In the genomic region with DNA sequence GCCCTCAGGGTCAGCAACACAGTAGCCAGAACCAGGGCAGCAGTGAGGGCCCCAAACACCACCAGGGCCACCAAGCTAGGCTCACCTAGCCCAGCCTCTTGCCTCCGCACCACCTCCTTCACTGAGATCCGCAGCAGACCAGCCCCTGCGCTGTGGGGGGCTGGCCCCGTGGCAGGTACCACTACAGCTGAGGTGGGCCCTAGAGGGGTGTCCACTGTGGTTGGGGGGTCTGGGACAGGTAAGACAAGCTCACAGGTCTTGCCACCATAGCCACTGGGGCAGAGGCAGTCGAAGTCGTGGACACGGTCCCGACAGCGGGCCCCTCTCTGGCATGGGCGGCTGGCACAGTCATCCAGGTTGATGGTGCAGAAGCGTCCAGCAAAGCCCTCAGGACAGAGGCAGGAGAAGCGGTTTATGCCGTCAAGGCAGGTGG, we compare ENCODE assay signal across 21 cellular contexts. TPM values are rescaled to one million over a fixed set of nuclear protein-coding genes. Genes with fewer than 3 reads are reported as not detected.
DNase-seq lines count a peak whose midpoint lies in the region; ATAC-seq and TF ChIP-seq lines count a peak whose summit lies in the region.
"Had no signal": no experiment of that assay in that cellular context is flagged by ENCODE, and none has a peak within 500 bp of the region (broad histone marks: within the 10 kb centered on the region; RNA-seq: fewer than 3 reads in every experiment).

No MANE protein-coding gene starts in this region.

- H3K27ac Mint-ChIP-seq in MCF 10A (ENCODE audit: low read depth, unreplicated experiment) (no peak overlapping the region), T-helper 17 cell (peak overlapping the region; percentile 8), mesothelial cell of epicardium (no peak overlapping the region)
- H3K27ac Mint-ChIP-seq: CD4-positive, alpha-beta T cell; HFFc6 had no signal

- in situ Hi-C loops in ACHN (cut with HindIII; ENCODE audit: low pct_ligation_motif_present, low pct_unique_long_range_greater_than_20kb, low sequenced_read_pairs) = no loop called here

- H3K4me1 Mint-ChIP-seq in MCF 10A (ENCODE audit: insufficient read depth, unreplicated experiment) = peaks cover 10% of the 10 kb centered on the region
- H3K4me1 Mint-ChIP-seq in T-helper 17 cell = peaks cover 14% of the 10 kb centered on the region
- peaks cover 7% of the 10 kb centered on the region for H3K4me1 Mint-ChIP-seq in mesothelial cell of epicardium

- H3K27me3 ChIP-seq in breast epithelium (no peaks in the 10 kb centered on the region), H7 (ENCODE audit: control insufficient read depth, insufficient read depth, low read length) (peaks cover 9% of the 10 kb centered on the region)

- H3K4me3 Mint-ChIP-seq in MCF 10A (ENCODE audit: unreplicated experiment) = no peak overlapping the region
- H3K4me3 Mint-ChIP-seq in T-helper 17 cell = no peak overlapping the region
- no peak overlapping the region for H3K4me3 Mint-ChIP-seq in mesothelial cell of epicardium
- H3K4me3 Mint-ChIP-seq: CD14-positive monocyte; CD4-positive, alpha-beta T cell; HFFc6 had no signal

- BruUV-seq in MCF 10A (replicated peaks; lab: Mats Ljungman, UMichigan) = TSS peak; percentile 19

- H3K27me3 Mint-ChIP-seq in MCF 10A (ENCODE audit: insufficient read depth, unreplicated experiment) (no peaks in the 10 kb centered on the region), T-helper 17 cell (peaks cover 1% of the 10 kb centered on the region), mesothelial cell of epicardium (ENCODE audit: low read depth) (peaks cover 14% of the 10 kb centered on the region)
- H3K27me3 Mint-ChIP-seq: CD4-positive, alpha-beta T cell; CD8-positive, alpha-beta memory T cell had no signal

- CTCF ChIA-PET in MCF 10A (lab: Yijun Ruan, JAX) = interaction anchor here (1.3 kb wide), 1 partner anchor 10 kb away, joined by 4 read pairs; no protein-coding TSS in a partner anchor

- DNase-seq in MCF 10A (ENCODE audit: unreplicated experiment) = no peak
- DNase-seq in breast epithelium (ENCODE audit: low spot score in 2 of 2) = no peak
- DNase-seq in H7 = peak; percentile 24
- no peak for DNase-seq in T-helper 17 cell
- DNase-seq in ACHN = no peak
- no peak for DNase-seq in mesothelial cell of epicardium (ENCODE audit: low spot score in 2 of 2, unreplicated experiment in 2 of 2)
- DNase-seq: AML-193; BE2C; CD4-positive, alpha-beta T cell; CD8-positive, alpha-beta memory T cell; DMS 273 treated with DMSO at 0.1 percent for 48 hours; DMS79; EL; GDM1; GM23248; HFFc6 had no signal

- POLR2A ChIA-PET in MCF 10A (lab: Yijun Ruan, JAX) = interaction anchor here (0.7 to 1.7 kb wide), 3 partner anchors 14 to 54 kb away, joined by 3 to 7 read pairs (median 3); no protein-coding TSS in a partner anchor

- no peak for TF ChIP-seq POLR2A in breast epithelium (IDR thresholded peaks at IDR 0.05)

- H3K4me3 ChIP-seq in breast epithelium (no peak overlapping the region), H7 (ENCODE audit: insufficient read depth, low read depth, low read length) (no peak overlapping the region)
- H3K4me3 ChIP-seq: BLaER1 treated with 17β-estradiol and CSF1 and Interleukin-3, amounts not matched to agents 10 nM and 100 nM; GM12878; GM23248; HAP-1 had no signal

- TF ChIP-seq CTCF in MCF 10A (IDR thresholded peaks at IDR 0.05; ENCODE audit: unreplicated experiment) = no peak
- no peak for TF ChIP-seq CTCF in breast epithelium (IDR thresholded peaks at IDR 0.05)
- TF ChIP-seq CTCF in mesothelial cell of epicardium (IDR thresholded peaks at IDR 0.05; ENCODE audit: unreplicated experiment) = no peak

- H3K27ac ChIP-seq in breast epithelium = no peak overlapping the region
- H3K27ac ChIP-seq: 22Rv1; BLaER1 treated with 17β-estradiol and CSF1 and Interleukin-3, amounts not matched to agents 10 nM and 100 nM; GM23248 had no signal

- no peaks in the 10 kb centered on the region for H3K4me1 ChIP-seq in breast epithelium
- H3K4me1 ChIP-seq: BE2C, HAP-1 had no signal

- H3K9me3 Mint-ChIP-seq in MCF 10A (ENCODE audit: unreplicated experiment) (no peaks in the 10 kb centered on the region), mesothelial cell of epicardium (no peaks in the 10 kb centered on the region)
- H3K9me3 Mint-ChIP-seq: CD4-positive, alpha-beta T cell; CD8-positive, alpha-beta memory T cell; HFFc6 had no signal

- H3K36me3 ChIP-seq in breast epithelium (no peaks in the 10 kb centered on the region), H7 (replicated peaks; ENCODE audit: control insufficient read depth, insufficient read depth, low read length) (peaks cover 11% of the 10 kb centered on the region)
- H3K36me3 ChIP-seq: BE2C had no signal

- H3K9me3 ChIP-seq in breast epithelium = no peaks in the 10 kb centered on the region
- no peaks in the 10 kb centered on the region for H3K9me3 ChIP-seq in T-helper 17 cell (ENCODE audit: control insufficient read depth, low read length, poor library complexity, severe bottlenecking)
- H3K9me3 ChIP-seq: BE2C; BLaER1 treated with 17β-estradiol and CSF1 and Interleukin-3, amounts not matched to agents 10 nM and 100 nM; HAP-1 had no signal

- no peak for ATAC-seq in T-helper 17 cell
- ATAC-seq: GM12878 had no signal

- peaks cover 50% of the 10 kb centered on the region for H3K36me3 Mint-ChIP-seq in MCF 10A (ENCODE audit: insufficient read depth, unreplicated experiment)
- peaks cover 7% of the 10 kb centered on the region for H3K36me3 Mint-ChIP-seq in T-helper 17 cell (ENCODE audit: low read depth)
- peaks cover 12% of the 10 kb centered on the region for H3K36me3 Mint-ChIP-seq in mesothelial cell of epicardium

- intact Hi-C loops in MCF 10A (cut with micrococcal nuclease) = no loop called here
- intact Hi-C loops in breast epithelium (cut with DNase I; ENCODE audit: low total_unique reads) = loop anchor here (10.0 kb wide), 1 partner anchor 54 kb away; no protein-coding TSS in a partner anchor

RNA-seq across cellular contexts. Expression of a gene that starts 4.6 kb away (rescaled TPM):
- 13.6 and 30.2 TPM in 2 replicates for total RNA-seq in MCF 10A (2022)
- total RNA-seq in breast epithelium = 1 to 10 TPM in 2 of 3 donors, not detected in 1; 3.6 to 8.9 TPM
- 0.33 and 0.42 TPM in 2 replicates for total RNA-seq in H7 (2014; rRNA removed; shearing (Covaris generic))
- under 1 TPM; 0.25 to 0.89 TPM for total RNA-seq in T-helper 17 cell
- total RNA-seq in mesothelial cell of epicardium = 3.5 to 4.7 TPM (median 4.1 TPM) in 3 replicates

RNA-seq across cellular contexts. Expression of a gene that starts 23.4 kb away (rescaled TPM):
- total RNA-seq in MCF 10A (2022) (25.6 and 25.9 TPM in 2 replicates), breast epithelium (10 to 100 TPM in 2 of 3 donors, 1 to 10 TPM in 1; 9.0 to 19.9 (median 12.1) TPM), T-helper 17 cell (10 to 100 TPM; 51.0 to 70.7 TPM), mesothelial cell of epicardium (55.8 to 60.2 TPM (median 60.1 TPM) in 3 replicates)
- 17.3 and 18.4 TPM in 2 replicates for total RNA-seq in H7 (2014; rRNA removed; shearing (Covaris generic))

RNA-seq across cellular contexts. Expression of a gene that starts 26.7 kb away (rescaled TPM):
- total RNA-seq in MCF 10A (2022) (70.9 and 78.9 TPM in 2 replicates), breast epithelium (10 to 100 TPM; 18.6 to 21.8 (median 21.3) TPM), T-helper 17 cell (10 to 100 TPM; 33.2 to 36.3 TPM), mesothelial cell of epicardium (45.9 to 52.7 TPM (median 49.7 TPM) in 3 replicates)
- 25.3 and 25.5 TPM in 2 replicates for total RNA-seq in H7 (2014; rRNA removed; shearing (Covaris generic))

RNA-seq across cellular contexts. Expression of a gene that starts 59.4 kb away (rescaled TPM):
- 0.37 and 1.2 TPM in 2 replicates for total RNA-seq in MCF 10A (2022)
- total RNA-seq in breast epithelium = under 1 TPM in 2 of 3 donors, not detected in 1; 0.29 to 0.33 TPM
- 0.26 TPM in 1 of 2 replicates, not detected in the other for total RNA-seq in H7 (2014; rRNA removed; shearing (Covaris generic))
- total RNA-seq in T-helper 17 cell = under 1 TPM; 0.37 TPM
- total RNA-seq in mesothelial cell of epicardium = 0.58 to 0.72 TPM (median 0.60 TPM) in 3 replicates
